ENCODE assay signal across 8 cellular contexts in genomic region chr5:140664353-140665119, GRCh38. TPM values are rescaled to one million over a fixed set of nuclear protein-coding genes. Genes with fewer than 3 reads are reported as not detected.
A peak's percentile ranks its signal among the peaks of the same experiment; 100 is the strongest.
DNase-seq lines count a peak whose midpoint lies in the region; ATAC-seq and TF ChIP-seq lines count a peak whose summit lies in the region.

TSS of gene WDR55 (plus strand) at chr5:140664904. CDS start at chr5:140664913, 9 bp downstream.

- H3K36me3 ChIP-seq in Panc1 (ENCODE audit: control insufficient read depth, insufficient read depth, low read length) (peaks cover 13% of the 10 kb centered on the region), muscle layer of colon (ENCODE audit: insufficient read depth, low read length) (peaks cover 58% of the 10 kb centered on the region)

- peak; percentile 52 for DNase-seq in DMS153 treated with DMSO at 0.1 percent for 48 hours (lab: John Stamatoyannopoulos, UW; ENCODE audit: unreplicated experiment)
- DNase-seq in Jurkat, Clone E6-1 (ENCODE audit: low read depth, low spot score) = peak; percentile 83
- DNase-seq in Panc1 (ENCODE audit: low read depth, low spot score) = peak; percentile 69
- DNase-seq in activated T-cell treated with anti-CD3 and anti-CD28 coated beads, Interleukin-2, amount 50 U/mL, for 48 hours = peak; percentile 97 to 98
- DNase-seq in stimulated activated CD8-positive, alpha-beta memory T cell treated with anti-CD3 and anti-CD28 coated beads, Interleukin-7, amount 100 ng/mL, for 24 hours (ENCODE audit: low read depth) = peak; percentile 92

- BruUV-seq in Panc1 (replicated peaks; lab: Mats Ljungman, UMichigan) = TSS peak; percentile 99

- in situ Hi-C loops in Panc1 (cut with HindIII; ENCODE audit: low pct_unique_long_range_greater_than_20kb, low sequenced_read_pairs) = no loop called here

- H3K27me3 ChIP-seq in Panc1 (ENCODE audit: control insufficient read depth, insufficient read depth, low read length) = no peaks in the 10 kb centered on the region
- H3K27me3 ChIP-seq in muscle layer of colon (ENCODE audit: control insufficient read depth in 1 of 2, insufficient read depth in 2 of 2, low read length in 2 of 2) = no peaks in the 10 kb centered on the region

- TF ChIP-seq CTCF in Panc1 (IDR thresholded peaks at IDR 0.05) = no peak

- peak within 1 kb of the TSS; percentile 97 for H3K27ac ChIP-seq in Panc1 (ENCODE audit: low read length)
- H3K27ac ChIP-seq in muscle layer of colon (ENCODE audit: low read depth, low read length) = peak within 1 kb of the TSS; percentile 95

- CTCF ChIA-PET in Panc1 (lab: Charles Lee) = interaction anchor here (0.6 kb wide), 1 partner anchor 54 kb away, joined by 6 read pairs; no protein-coding TSS in a partner anchor

- intact Hi-C loops in Panc1 (cut with micrococcal nuclease; ENCODE audit: unreplicated experiment) = no loop called here

- peak within 1 kb of the TSS; percentile 57 for H3K9ac ChIP-seq in muscle layer of colon (ENCODE audit: low read length)

- H3K4me3 ChIP-seq in Jurkat, Clone E6-1 (ENCODE audit: low read length) = peak within 1 kb of the TSS; percentile 77
- H3K4me3 ChIP-seq in Panc1 (ENCODE audit: low read depth in 2 of 2, low read length in 2 of 2) = peak within 1 kb of the TSS; percentile 94 to 96
- peak within 1 kb of the TSS; percentile 82 to 87 for H3K4me3 ChIP-seq in muscle layer of colon (ENCODE audit: low read depth in 1 of 2, low read length in 2 of 2)

- ATAC-seq in GM21619 (IDR thresholded peaks at IDR 0.05; ENCODE audit: unreplicated experiment) (peak; percentile 96), Panc1 (peak; percentile 99), esophagus mucosa (peak; percentile 98)

- H3K4me1 ChIP-seq in Panc1 (ENCODE audit: control insufficient read depth, insufficient read depth, low read length) (peaks cover 3% of the 10 kb centered on the region; the same call in 1 of the 2 replicates), muscle layer of colon (ENCODE audit: insufficient read depth, low read length) (peaks cover 14% of the 10 kb centered on the region)

- POLR2A ChIA-PET in Panc1 (lab: Charles Lee) = interaction anchor here (0.6 to 0.7 kb wide), 2 partner anchors 97 to 99 kb away, joined by 8 to 9 read pairs; no protein-coding TSS in a partner anchor

- H3K9me3 ChIP-seq in Panc1 (ENCODE audit: control insufficient read depth, insufficient read depth, low read depth, low read length) = no peaks in the 10 kb centered on the region
- no peaks in the 10 kb centered on the region for H3K9me3 ChIP-seq in muscle layer of colon (ENCODE audit: low read length)

RNA-seq across cellular contexts. Expression of gene WDR55, which starts in this region (rescaled TPM):
- polyA plus RNA-seq in Jurkat, Clone E6-1 (2012; ENCODE audit: insufficient read depth, insufficient read length) = 18.9 TPM
- 49.2 TPM for total RNA-seq in Panc1 (2021; ENCODE audit: unreplicated experiment)
- polyA plus RNA-seq in Panc1 (2012; ENCODE audit: insufficient read length) = 34.0 TPM
- total RNA-seq in esophagus mucosa = 19.7 TPM

Comparison
In these comparisons a context has a peak if more than half of its experiments do, and no peak if none do; other contexts are left out.
1. Peak in every context shown above with its lines: DNase-seq, ATAC-seq, H3K4me3 ChIP-seq and H3K27ac ChIP-seq.